ENCODE assay signal across 1 cellular context in the genomic region with DNA sequence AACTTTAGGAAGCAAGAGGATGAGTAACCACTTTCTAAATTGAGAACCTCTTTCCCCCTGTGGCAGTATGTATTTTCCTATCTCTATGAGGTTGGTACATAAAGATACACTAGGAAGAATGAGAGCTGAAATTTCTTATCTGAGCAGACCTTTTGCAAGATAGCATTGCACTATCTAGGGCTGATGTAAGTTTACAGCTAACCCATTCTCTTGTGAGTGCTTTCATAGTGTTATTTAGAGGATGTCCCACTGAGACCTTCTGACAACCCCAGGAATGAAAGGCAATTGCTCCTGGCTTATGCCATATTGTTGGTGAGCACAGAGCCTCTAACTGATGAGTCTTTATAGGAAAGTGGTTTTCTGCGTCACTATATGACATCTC.
TF ChIP-seq lines count a peak whose summit lies in the region.

No MANE protein-coding gene starts in this region.

TF ChIP-seq in K562, 482 proteins besides CTCF, POLR2A, EP300 and RAD21 (continued from another document and continues in another):
- TF ChIP-seq, protein P1, sequence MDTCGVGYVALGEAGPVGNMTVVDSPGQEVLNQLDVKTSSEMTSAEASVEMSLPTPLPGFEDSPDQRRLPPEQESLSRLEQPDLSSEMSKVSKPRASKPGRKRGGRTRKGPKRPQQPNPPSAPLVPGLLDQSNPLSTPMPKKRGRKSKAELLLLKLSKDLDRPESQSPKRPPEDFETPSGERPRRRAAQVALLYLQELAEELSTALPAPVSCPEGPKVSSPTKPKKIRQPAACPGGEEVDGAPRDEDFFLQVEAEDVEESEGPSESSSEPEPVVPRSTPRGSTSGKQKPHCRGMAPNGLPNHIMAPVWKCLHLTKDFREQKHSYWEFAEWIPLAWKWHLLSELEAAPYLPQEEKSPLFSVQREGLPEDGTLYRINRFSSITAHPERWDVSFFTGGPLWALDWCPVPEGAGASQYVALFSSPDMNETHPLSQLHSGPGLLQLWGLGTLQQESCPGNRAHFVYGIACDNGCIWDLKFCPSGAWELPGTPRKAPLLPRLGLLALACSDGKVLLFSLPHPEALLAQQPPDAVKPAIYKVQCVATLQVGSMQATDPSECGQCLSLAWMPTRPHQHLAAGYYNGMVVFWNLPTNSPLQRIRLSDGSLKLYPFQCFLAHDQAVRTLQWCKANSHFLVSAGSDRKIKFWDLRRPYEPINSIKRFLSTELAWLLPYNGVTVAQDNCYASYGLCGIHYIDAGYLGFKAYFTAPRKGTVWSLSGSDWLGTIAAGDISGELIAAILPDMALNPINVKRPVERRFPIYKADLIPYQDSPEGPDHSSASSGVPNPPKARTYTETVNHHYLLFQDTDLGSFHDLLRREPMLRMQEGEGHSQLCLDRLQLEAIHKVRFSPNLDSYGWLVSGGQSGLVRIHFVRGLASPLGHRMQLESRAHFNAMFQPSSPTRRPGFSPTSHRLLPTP (IDR thresholded peaks at IDR 0.05; ENCODE audit: borderline replicate concordance, extremely low read depth, insufficient read length): no peak
- peak in 1 of 2 experiments; percentile 27 for TF ChIP-seq NCOA2 (IDR thresholded peaks at IDR 0.05; ENCODE audit: partially characterized antibody in 2 of 2)
- no peak for TF ChIP-seq PTRF (tag; IDR thresholded peaks at IDR 0.05)
- TF ChIP-seq ATF7 (IDR thresholded peaks at IDR 0.05): peak; percentile 28; the same call in 1 of the 2 replicates
- 0 out of 2 replicates have a peak, but pooled peaks have one; percentile 46 for TF ChIP-seq ADNP (tag; IDR thresholded peaks at IDR 0.05)
- no peak for TF ChIP-seq HNRNPL (IDR thresholded peaks at IDR 0.05; ENCODE audit: low read depth, low read length)
- TF ChIP-seq SP1 (CRISPR knock-in tag; IDR thresholded peaks at IDR 0.05): no peak
- TF ChIP-seq ZNF316 (IDR thresholded peaks at IDR 0.05): no peak
- no peak for TF ChIP-seq ZNF263 (CRISPR knock-in tag; IDR thresholded peaks at IDR 0.05; ENCODE audit: borderline replicate concordance)
- TF ChIP-seq, protein P2, sequence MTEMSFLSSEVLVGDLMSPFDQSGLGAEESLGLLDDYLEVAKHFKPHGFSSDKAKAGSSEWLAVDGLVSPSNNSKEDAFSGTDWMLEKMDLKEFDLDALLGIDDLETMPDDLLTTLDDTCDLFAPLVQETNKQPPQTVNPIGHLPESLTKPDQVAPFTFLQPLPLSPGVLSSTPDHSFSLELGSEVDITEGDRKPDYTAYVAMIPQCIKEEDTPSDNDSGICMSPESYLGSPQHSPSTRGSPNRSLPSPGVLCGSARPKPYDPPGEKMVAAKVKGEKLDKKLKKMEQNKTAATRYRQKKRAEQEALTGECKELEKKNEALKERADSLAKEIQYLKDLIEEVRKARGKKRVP (CRISPR knock-in tag; IDR thresholded peaks at IDR 0.05): peak; percentile 57; the same call in 1 of the 2 replicates
- TF ChIP-seq, protein P3, sequence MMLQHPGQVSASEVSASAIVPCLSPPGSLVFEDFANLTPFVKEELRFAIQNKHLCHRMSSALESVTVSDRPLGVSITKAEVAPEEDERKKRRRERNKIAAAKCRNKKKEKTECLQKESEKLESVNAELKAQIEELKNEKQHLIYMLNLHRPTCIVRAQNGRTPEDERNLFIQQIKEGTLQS (IDR thresholded peaks at IDR 0.05): peak; percentile 53; the same call in 1 of the 2 replicates
- TF ChIP-seq, protein P3 (CRISPR knock-in tag; conservative IDR thresholded peaks at IDR 0.05): no peak
- no peak for TF ChIP-seq RB1 (IDR thresholded peaks at IDR 0.05; ENCODE audit: low read depth)
- TF ChIP-seq TAF7 (tag; IDR thresholded peaks at IDR 0.05): no peak
- 0 out of 2 replicates have a peak, but pooled peaks have one; percentile 10 for TF ChIP-seq NFE2 (IDR thresholded peaks at IDR 0.05; ENCODE audit: low read depth)
- 0 out of 4 replicates have a peak, but pooled peaks have one; percentile 26 to 37 for TF ChIP-seq KDM1A (IDR thresholded peaks at IDR 0.05)
- TF ChIP-seq TRIM24 (IDR thresholded peaks at IDR 0.05): peak in 1 of 2 experiments; percentile 55; a peak in 1 of 4 replicates
- TF ChIP-seq KAT8 (IDR thresholded peaks at IDR 0.05; ENCODE audit: low read depth): no peak
- 0 out of 2 replicates have a peak, but pooled peaks have one; percentile 36 for TF ChIP-seq FOXM1 (IDR thresholded peaks at IDR 0.05; ENCODE audit: low read depth)
- no peak for TF ChIP-seq FOXM1 (CRISPR knock-in tag; IDR thresholded peaks at IDR 0.05; ENCODE audit: low read depth)
- TF ChIP-seq MEIS2 (IDR thresholded peaks at IDR 0.05; ENCODE audit: partially characterized antibody): peak; percentile 55
- TF ChIP-seq SUPT5H (IDR thresholded peaks at IDR 0.05): no peak
- TF ChIP-seq ZNF239 (CRISPR knock-in tag; IDR thresholded peaks at IDR 0.05): no peak
- 0 out of 2 replicates have a peak, but pooled peaks have one; percentile 43 for TF ChIP-seq RNF2 (IDR thresholded peaks at IDR 0.05)
- TF ChIP-seq HDGF (IDR thresholded peaks at IDR 0.05): no peak
- TF ChIP-seq ZC3H4 (CRISPR knock-in tag; IDR thresholded peaks at IDR 0.05; ENCODE audit: borderline replicate concordance): no peak
- TF ChIP-seq CCNT2 (IDR thresholded peaks at IDR 0.05; ENCODE audit: borderline replicate concordance, extremely low read depth, insufficient read length, low read depth, low read length): peak; percentile 33
- TF ChIP-seq JUND (IDR thresholded peaks at IDR 0.05; ENCODE audit: borderline replicate concordance, low read depth, low read length): peak; percentile 37; the same call in 1 of the 2 replicates
- no peak; the same call in 2 of the 3 replicates for TF ChIP-seq JUND (tag; IDR thresholded peaks at IDR 0.05; ENCODE audit: borderline replicate concordance, low read depth, low read length)
- peak; percentile 26; the same call in 1 of the 2 replicates for TF ChIP-seq LEF1 (IDR thresholded peaks at IDR 0.05)
- peak; percentile 69 for TF ChIP-seq TAL1 (IDR thresholded peaks at IDR 0.05)
- TF ChIP-seq HCFC1 (IDR thresholded peaks at IDR 0.05; ENCODE audit: low read depth, low read length): no peak
- TF ChIP-seq MTA2 (IDR thresholded peaks at IDR 0.05; ENCODE audit: low read depth): peak; percentile 40
- TF ChIP-seq CEBPG (CRISPR knock-in tag; IDR thresholded peaks at IDR 0.05): no peak
- TF ChIP-seq CEBPG (tag; conservative IDR thresholded peaks at IDR 0.05 in 1 of 2, IDR thresholded peaks at IDR 0.05 in 1 of 2): peak in 1 of 2 experiments; percentile 48; a peak in 1 of 4 replicates
- no peak for TF ChIP-seq ZFPM2 (CRISPR knock-in tag; IDR thresholded peaks at IDR 0.05)
- TF ChIP-seq KDM5B (IDR thresholded peaks at IDR 0.05; ENCODE audit: insufficient replicate concordance, low read depth, low read length): no peak
- peak; percentile 55; the same call in 1 of the 2 replicates for TF ChIP-seq SMARCE1 (IDR thresholded peaks at IDR 0.05)
- TF ChIP-seq, protein P4, sequence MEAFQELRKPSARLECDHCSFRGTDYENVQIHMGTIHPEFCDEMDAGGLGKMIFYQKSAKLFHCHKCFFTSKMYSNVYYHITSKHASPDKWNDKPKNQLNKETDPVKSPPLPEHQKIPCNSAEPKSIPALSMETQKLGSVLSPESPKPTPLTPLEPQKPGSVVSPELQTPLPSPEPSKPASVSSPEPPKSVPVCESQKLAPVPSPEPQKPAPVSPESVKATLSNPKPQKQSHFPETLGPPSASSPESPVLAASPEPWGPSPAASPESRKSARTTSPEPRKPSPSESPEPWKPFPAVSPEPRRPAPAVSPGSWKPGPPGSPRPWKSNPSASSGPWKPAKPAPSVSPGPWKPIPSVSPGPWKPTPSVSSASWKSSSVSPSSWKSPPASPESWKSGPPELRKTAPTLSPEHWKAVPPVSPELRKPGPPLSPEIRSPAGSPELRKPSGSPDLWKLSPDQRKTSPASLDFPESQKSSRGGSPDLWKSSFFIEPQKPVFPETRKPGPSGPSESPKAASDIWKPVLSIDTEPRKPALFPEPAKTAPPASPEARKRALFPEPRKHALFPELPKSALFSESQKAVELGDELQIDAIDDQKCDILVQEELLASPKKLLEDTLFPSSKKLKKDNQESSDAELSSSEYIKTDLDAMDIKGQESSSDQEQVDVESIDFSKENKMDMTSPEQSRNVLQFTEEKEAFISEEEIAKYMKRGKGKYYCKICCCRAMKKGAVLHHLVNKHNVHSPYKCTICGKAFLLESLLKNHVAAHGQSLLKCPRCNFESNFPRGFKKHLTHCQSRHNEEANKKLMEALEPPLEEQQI (IDR thresholded peaks at IDR 0.05): 0 out of 2 replicates have a peak, but pooled peaks have one; percentile 45
- TF ChIP-seq, protein P5, sequence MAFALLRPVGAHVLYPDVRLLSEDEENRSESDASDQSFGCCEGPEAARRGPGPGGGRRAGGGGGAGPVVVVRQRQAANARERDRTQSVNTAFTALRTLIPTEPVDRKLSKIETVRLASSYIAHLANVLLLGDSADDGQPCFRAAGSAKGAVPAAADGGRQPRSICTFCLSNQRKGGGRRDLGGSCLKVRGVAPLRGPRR (CRISPR knock-in tag; IDR thresholded peaks at IDR 0.05): no peak
- 0 out of 2 replicates have a peak, but pooled peaks have one; percentile 3 for TF ChIP-seq CREM (IDR thresholded peaks at IDR 0.05; ENCODE audit: low read depth)
- TF ChIP-seq TBL1XR1 (IDR thresholded peaks at IDR 0.05; ENCODE audit: low read length in 2 of 2): peak in 1 of 2 experiments; percentile 47; a peak in 2 of 4 replicates
- no peak for TF ChIP-seq ATF1 (CRISPR knock-in tag; IDR thresholded peaks at IDR 0.05)
- peak; percentile 44 for TF ChIP-seq ATF1 (tag; IDR thresholded peaks at IDR 0.05)
- TF ChIP-seq TCF3 (CRISPR knock-in tag; IDR thresholded peaks at IDR 0.05): peak; percentile 69
- peak; percentile 90 for TF ChIP-seq ARID1B (IDR thresholded peaks at IDR 0.05)
- TF ChIP-seq EP400 (IDR thresholded peaks at IDR 0.05): peak; percentile 13; the same call in 1 of the 2 replicates
- 0 out of 2 replicates have a peak, but pooled peaks have one; percentile 3 for TF ChIP-seq NBN (IDR thresholded peaks at IDR 0.05; ENCODE audit: low read depth)
- TF ChIP-seq ZNF785 (CRISPR knock-in tag; IDR thresholded peaks at IDR 0.05): no peak
- TF ChIP-seq, protein P6, sequence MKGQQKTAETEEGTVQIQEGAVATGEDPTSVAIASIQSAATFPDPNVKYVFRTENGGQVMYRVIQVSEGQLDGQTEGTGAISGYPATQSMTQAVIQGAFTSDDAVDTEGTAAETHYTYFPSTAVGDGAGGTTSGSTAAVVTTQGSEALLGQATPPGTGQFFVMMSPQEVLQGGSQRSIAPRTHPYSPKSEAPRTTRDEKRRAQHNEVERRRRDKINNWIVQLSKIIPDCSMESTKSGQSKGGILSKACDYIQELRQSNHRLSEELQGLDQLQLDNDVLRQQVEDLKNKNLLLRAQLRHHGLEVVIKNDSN (CRISPR knock-in tag; IDR thresholded peaks at IDR 0.05): no peak
- peak; percentile 59 for TF ChIP-seq CTBP1 (IDR thresholded peaks at IDR 0.05; ENCODE audit: borderline replicate concordance)
- TF ChIP-seq, protein P7, sequence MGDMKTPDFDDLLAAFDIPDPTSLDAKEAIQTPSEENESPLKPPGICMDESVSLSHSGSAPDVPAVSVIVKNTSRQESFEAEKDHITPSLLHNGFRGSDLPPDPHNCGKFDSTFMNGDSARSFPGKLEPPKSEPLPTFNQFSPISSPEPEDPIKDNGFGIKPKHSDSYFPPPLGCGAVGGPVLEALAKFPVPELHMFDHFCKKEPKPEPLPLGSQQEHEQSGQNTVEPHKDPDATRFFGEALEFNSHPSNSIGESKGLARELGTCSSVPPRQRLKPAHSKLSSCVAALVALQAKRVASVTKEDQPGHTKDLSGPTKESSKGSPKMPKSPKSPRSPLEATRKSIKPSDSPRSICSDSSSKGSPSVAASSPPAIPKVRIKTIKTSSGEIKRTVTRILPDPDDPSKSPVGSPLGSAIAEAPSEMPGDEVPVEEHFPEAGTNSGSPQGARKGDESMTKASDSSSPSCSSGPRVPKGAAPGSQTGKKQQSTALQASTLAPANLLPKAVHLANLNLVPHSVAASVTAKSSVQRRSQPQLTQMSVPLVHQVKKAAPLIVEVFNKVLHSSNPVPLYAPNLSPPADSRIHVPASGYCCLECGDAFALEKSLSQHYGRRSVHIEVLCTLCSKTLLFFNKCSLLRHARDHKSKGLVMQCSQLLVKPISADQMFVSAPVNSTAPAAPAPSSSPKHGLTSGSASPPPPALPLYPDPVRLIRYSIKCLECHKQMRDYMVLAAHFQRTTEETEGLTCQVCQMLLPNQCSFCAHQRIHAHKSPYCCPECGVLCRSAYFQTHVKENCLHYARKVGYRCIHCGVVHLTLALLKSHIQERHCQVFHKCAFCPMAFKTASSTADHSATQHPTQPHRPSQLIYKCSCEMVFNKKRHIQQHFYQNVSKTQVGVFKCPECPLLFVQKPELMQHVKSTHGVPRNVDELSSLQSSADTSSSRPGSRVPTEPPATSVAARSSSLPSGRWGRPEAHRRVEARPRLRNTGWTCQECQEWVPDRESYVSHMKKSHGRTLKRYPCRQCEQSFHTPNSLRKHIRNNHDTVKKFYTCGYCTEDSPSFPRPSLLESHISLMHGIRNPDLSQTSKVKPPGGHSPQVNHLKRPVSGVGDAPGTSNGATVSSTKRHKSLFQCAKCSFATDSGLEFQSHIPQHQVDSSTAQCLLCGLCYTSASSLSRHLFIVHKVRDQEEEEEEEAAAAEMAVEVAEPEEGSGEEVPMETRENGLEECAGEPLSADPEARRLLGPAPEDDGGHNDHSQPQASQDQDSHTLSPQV (IDR thresholded peaks at IDR 0.05): 0 out of 2 replicates have a peak, but pooled peaks have one; percentile 28
- TF ChIP-seq, protein P8, sequence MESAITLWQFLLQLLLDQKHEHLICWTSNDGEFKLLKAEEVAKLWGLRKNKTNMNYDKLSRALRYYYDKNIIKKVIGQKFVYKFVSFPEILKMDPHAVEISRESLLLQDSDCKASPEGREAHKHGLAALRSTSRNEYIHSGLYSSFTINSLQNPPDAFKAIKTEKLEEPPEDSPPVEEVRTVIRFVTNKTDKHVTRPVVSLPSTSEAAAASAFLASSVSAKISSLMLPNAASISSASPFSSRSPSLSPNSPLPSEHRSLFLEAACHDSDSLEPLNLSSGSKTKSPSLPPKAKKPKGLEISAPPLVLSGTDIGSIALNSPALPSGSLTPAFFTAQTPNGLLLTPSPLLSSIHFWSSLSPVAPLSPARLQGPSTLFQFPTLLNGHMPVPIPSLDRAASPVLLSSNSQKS (CRISPR knock-in tag; IDR thresholded peaks at IDR 0.05): no peak
- no peak for TF ChIP-seq FIP1L1 (IDR thresholded peaks at IDR 0.05; ENCODE audit: low read depth, low read length, poor library complexity, severe bottlenecking)
- TF ChIP-seq RBM14 (IDR thresholded peaks at IDR 0.05; ENCODE audit: borderline replicate concordance, insufficient read depth, low read depth, low read length): no peak
- TF ChIP-seq HDAC6 (IDR thresholded peaks at IDR 0.05; ENCODE audit: low read depth, low read length): no peak
- peak; percentile 37; the same call in 1 of the 2 replicates for TF ChIP-seq KLF16 (IDR thresholded peaks at IDR 0.05)
- peak; percentile 76 for TF ChIP-seq NCOR1 (IDR thresholded peaks at IDR 0.05)
- no peak for TF ChIP-seq ZBED1 (IDR thresholded peaks at IDR 0.05)
- no peak for TF ChIP-seq KDM4B (IDR thresholded peaks at IDR 0.05; ENCODE audit: borderline replicate concordance in 2 of 2, low read depth in 1 of 2)
- TF ChIP-seq TEAD4 (IDR thresholded peaks at IDR 0.05; ENCODE audit: low read length): peak; percentile 77
- TF ChIP-seq TEAD4 (CRISPR knock-in tag; IDR thresholded peaks at IDR 0.05; ENCODE audit: borderline replicate concordance): no peak
- 0 out of 2 replicates have a peak, but pooled peaks have one; percentile 19 for TF ChIP-seq PML (IDR thresholded peaks at IDR 0.05; ENCODE audit: low read length)
- peak; percentile 74; the same call in 1 of the 2 replicates for TF ChIP-seq SMARCA4 (IDR thresholded peaks at IDR 0.05)
- peak; percentile 85 for TF ChIP-seq SOX6 (IDR thresholded peaks at IDR 0.05)
- TF ChIP-seq DPF2 (IDR thresholded peaks at IDR 0.05): peak; percentile 77
